1 cellular context compared by ENCODE assay signal in the genomic region with DNA sequence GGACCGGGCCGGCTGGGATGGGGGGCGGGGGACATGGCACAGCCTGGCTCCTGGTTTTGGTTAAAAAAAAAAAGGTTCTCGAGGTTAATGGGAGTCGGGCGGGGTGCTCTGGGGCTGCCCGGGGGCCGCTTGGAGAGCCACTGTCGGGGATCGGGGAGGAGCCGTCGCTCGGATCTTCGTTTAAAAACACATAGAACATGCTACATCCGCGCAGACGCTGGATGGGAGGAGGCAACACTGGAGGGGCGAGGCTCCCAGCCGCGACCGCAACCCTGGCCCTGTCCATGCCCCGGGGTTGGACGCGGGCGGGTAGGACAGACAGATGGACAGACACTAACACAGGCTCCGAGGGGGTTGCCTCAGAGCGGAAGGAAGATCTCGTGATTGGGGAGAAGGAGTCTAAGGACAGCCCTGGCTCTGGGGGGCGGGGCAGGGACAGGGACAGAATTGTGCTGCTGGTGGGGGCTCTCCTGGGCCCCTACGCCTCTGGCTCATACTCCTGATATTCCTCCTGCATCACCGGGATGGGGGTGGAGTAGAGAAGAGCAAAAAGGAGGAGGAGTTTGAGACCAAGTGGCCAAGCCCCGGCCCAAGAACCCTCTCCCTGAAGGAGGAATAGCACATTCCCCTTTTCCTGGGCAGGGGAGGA.
TF ChIP-seq lines count a peak whose summit lies in the region.

No MANE protein-coding gene starts in this region.

TF ChIP-seq in WTC11, 78 proteins besides CTCF, POLR2A, EP300 and RAD21 (continued from another document):
- TF ChIP-seq, protein P1, sequence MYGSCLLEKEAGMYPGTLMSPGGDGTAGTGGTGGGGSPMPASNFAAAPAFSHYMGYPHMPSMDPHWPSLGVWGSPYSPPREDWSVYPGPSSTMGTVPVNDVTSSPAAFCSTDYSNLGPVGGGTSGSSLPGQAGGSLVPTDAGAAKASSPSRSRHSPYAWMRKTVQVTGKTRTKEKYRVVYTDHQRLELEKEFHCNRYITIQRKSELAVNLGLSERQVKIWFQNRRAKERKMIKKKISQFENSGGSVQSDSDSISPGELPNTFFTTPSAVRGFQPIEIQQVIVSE (CRISPR knock-in tag; IDR thresholded peaks at IDR 0.05; ENCODE audit: borderline replicate concordance) = no peak
- TF ChIP-seq, protein P2, sequence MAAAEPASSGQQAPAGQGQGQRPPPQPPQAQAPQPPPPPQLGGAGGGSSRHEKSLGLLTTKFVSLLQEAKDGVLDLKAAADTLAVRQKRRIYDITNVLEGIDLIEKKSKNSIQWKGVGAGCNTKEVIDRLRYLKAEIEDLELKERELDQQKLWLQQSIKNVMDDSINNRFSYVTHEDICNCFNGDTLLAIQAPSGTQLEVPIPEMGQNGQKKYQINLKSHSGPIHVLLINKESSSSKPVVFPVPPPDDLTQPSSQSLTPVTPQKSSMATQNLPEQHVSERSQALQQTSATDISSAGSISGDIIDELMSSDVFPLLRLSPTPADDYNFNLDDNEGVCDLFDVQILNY (CRISPR knock-in tag; IDR thresholded peaks at IDR 0.05) = no peak
- TF ChIP-seq ZNF671 (CRISPR knock-in tag; IDR thresholded peaks at IDR 0.05) (no peak), ZNF138 (CRISPR knock-in tag; conservative IDR thresholded peaks at IDR 0.05) (no peak)
